1 cellular context compared by ENCODE assay signal in the genomic region with DNA sequence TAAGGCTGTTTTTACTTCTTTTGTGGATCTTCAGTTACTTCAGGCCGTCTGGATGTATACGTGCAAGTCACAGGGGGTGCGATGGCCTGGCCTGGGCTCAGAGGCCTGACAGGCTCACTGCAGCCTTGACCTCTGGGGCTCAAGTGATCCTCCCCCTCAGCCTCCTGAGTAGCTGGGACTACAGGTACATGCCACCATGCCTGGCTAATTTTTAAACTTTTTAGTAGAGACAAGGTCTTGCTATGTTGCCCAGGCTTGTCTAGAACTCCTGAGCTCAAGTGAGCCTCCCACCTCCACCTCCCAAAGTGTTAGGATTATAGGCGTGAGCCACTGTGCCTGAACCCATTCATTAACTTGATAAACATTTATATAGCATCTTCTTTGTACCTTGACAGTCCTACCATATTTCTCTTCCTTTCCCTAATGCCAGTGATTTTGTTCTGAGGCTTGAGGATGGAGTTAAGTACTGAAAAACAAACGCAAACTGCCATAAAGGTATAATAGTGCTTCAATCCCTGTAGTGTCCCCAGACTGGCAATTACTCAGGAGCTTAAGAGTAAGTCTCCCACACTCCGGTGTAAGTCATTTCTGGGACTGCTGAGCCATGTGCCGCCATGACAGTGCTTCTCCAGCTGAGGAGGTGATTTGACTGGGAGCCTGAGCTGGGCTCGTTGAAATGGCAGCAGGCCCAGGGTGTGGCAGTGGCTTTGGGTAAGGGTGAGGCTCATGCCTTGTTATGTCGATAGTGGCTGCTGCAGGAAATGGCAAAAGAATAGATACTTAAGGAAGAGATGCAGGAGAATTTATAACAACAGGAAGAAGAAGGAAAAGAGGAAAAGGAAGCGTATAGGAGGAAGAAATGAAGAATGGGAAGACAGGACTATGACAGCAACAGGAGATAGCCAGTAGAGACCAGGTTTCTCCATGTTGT.
TF ChIP-seq lines count a peak whose summit lies in the region.

No MANE protein-coding gene starts in this region.

TF ChIP-seq in HepG2, 621 proteins besides CTCF, POLR2A, EP300 and RAD21 (continued from another document and continues in another):
- TF ChIP-seq, protein P1, sequence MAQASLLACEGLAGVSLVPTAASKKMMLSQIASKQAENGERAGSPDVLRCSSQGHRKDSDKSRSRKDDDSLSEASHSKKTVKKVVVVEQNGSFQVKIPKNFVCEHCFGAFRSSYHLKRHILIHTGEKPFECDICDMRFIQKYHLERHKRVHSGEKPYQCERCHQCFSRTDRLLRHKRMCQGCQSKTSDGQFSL (CRISPR knock-in tag; IDR thresholded peaks at IDR 0.05): no peak; the same call in 1 of the 2 replicates
- TF ChIP-seq ZNF678 (CRISPR knock-in tag; IDR thresholded peaks at IDR 0.05): no peak
- TF ChIP-seq, protein P2, sequence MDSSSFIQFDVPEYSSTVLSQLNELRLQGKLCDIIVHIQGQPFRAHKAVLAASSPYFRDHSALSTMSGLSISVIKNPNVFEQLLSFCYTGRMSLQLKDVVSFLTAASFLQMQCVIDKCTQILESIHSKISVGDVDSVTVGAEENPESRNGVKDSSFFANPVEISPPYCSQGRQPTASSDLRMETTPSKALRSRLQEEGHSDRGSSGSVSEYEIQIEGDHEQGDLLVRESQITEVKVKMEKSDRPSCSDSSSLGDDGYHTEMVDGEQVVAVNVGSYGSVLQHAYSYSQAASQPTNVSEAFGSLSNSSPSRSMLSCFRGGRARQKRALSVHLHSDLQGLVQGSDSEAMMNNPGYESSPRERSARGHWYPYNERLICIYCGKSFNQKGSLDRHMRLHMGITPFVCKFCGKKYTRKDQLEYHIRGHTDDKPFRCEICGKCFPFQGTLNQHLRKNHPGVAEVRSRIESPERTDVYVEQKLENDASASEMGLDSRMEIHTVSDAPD (CRISPR knock-in tag; IDR thresholded peaks at IDR 0.05): 0 out of 2 replicates have a peak, but pooled peaks have one; percentile 58
- no peak for TF ChIP-seq RARG (CRISPR knock-in tag; IDR thresholded peaks at IDR 0.05; ENCODE audit: low read depth)
- 0 out of 2 replicates have a peak, but pooled peaks have one; percentile 27 for TF ChIP-seq GABPB1 (CRISPR knock-in tag; IDR thresholded peaks at IDR 0.05)
- TF ChIP-seq, protein P3, sequence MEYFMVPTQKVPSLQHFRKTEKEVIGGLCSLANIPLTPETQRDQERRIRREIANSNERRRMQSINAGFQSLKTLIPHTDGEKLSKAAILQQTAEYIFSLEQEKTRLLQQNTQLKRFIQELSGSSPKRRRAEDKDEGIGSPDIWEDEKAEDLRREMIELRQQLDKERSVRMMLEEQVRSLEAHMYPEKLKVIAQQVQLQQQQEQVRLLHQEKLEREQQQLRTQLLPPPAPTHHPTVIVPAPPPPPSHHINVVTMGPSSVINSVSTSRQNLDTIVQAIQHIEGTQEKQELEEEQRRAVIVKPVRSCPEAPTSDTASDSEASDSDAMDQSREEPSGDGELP (IDR thresholded peaks at IDR 0.05; ENCODE audit: borderline replicate concordance, low read depth): no peak
- TF ChIP-seq MIER3 (CRISPR knock-in tag; IDR thresholded peaks at IDR 0.05; ENCODE audit: borderline replicate concordance): peak; percentile 53; the same call in 1 of the 2 replicates
- TF ChIP-seq RFX3 (CRISPR knock-in tag; IDR thresholded peaks at IDR 0.05): no peak
- TF ChIP-seq, protein P4, sequence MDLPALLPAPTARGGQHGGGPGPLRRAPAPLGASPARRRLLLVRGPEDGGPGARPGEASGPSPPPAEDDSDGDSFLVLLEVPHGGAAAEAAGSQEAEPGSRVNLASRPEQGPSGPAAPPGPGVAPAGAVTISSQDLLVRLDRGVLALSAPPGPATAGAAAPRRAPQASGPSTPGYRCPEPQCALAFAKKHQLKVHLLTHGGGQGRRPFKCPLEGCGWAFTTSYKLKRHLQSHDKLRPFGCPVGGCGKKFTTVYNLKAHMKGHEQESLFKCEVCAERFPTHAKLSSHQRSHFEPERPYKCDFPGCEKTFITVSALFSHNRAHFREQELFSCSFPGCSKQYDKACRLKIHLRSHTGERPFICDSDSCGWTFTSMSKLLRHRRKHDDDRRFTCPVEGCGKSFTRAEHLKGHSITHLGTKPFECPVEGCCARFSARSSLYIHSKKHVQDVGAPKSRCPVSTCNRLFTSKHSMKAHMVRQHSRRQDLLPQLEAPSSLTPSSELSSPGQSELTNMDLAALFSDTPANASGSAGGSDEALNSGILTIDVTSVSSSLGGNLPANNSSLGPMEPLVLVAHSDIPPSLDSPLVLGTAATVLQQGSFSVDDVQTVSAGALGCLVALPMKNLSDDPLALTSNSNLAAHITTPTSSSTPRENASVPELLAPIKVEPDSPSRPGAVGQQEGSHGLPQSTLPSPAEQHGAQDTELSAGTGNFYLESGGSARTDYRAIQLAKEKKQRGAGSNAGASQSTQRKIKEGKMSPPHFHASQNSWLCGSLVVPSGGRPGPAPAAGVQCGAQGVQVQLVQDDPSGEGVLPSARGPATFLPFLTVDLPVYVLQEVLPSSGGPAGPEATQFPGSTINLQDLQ (CRISPR knock-in tag; IDR thresholded peaks at IDR 0.05): no peak
- TF ChIP-seq, protein P5, sequence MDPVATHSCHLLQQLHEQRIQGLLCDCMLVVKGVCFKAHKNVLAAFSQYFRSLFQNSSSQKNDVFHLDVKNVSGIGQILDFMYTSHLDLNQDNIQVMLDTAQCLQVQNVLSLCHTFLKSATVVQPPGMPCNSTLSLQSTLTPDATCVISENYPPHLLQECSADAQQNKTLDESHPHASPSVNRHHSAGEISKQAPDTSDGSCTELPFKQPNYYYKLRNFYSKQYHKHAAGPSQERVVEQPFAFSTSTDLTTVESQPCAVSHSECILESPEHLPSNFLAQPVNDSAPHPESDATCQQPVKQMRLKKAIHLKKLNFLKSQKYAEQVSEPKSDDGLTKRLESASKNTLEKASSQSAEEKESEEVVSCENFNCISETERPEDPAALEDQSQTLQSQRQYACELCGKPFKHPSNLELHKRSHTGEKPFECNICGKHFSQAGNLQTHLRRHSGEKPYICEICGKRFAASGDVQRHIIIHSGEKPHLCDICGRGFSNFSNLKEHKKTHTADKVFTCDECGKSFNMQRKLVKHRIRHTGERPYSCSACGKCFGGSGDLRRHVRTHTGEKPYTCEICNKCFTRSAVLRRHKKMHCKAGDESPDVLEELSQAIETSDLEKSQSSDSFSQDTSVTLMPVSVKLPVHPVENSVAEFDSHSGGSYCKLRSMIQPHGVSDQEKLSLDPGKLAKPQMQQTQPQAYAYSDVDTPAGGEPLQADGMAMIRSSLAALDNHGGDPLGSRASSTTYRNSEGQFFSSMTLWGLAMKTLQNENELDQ (CRISPR knock-in tag; IDR thresholded peaks at IDR 0.05; ENCODE audit: borderline replicate concordance): no peak
- TF ChIP-seq, protein P6, sequence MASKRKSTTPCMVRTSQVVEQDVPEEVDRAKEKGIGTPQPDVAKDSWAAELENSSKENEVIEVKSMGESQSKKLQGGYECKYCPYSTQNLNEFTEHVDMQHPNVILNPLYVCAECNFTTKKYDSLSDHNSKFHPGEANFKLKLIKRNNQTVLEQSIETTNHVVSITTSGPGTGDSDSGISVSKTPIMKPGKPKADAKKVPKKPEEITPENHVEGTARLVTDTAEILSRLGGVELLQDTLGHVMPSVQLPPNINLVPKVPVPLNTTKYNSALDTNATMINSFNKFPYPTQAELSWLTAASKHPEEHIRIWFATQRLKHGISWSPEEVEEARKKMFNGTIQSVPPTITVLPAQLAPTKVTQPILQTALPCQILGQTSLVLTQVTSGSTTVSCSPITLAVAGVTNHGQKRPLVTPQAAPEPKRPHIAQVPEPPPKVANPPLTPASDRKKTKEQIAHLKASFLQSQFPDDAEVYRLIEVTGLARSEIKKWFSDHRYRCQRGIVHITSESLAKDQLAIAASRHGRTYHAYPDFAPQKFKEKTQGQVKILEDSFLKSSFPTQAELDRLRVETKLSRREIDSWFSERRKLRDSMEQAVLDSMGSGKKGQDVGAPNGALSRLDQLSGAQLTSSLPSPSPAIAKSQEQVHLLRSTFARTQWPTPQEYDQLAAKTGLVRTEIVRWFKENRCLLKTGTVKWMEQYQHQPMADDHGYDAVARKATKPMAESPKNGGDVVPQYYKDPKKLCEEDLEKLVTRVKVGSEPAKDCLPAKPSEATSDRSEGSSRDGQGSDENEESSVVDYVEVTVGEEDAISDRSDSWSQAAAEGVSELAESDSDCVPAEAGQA (IDR thresholded peaks at IDR 0.05; ENCODE audit: low read depth): no peak
- TF ChIP-seq, protein P6 (CRISPR knock-in tag; IDR thresholded peaks at IDR 0.05; ENCODE audit: borderline replicate concordance): no peak
- TF ChIP-seq ZNF546 (CRISPR knock-in tag; conservative IDR thresholded peaks at IDR 0.05): no peak
- TF ChIP-seq, protein P7, sequence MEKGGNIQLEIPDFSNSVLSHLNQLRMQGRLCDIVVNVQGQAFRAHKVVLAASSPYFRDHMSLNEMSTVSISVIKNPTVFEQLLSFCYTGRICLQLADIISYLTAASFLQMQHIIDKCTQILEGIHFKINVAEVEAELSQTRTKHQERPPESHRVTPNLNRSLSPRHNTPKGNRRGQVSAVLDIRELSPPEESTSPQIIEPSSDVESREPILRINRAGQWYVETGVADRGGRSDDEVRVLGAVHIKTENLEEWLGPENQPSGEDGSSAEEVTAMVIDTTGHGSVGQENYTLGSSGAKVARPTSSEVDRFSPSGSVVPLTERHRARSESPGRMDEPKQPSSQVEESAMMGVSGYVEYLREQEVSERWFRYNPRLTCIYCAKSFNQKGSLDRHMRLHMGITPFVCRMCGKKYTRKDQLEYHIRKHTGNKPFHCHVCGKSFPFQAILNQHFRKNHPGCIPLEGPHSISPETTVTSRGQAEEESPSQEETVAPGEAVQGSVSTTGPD (CRISPR knock-in tag; IDR thresholded peaks at IDR 0.05): no peak
- TF ChIP-seq, protein P8, sequence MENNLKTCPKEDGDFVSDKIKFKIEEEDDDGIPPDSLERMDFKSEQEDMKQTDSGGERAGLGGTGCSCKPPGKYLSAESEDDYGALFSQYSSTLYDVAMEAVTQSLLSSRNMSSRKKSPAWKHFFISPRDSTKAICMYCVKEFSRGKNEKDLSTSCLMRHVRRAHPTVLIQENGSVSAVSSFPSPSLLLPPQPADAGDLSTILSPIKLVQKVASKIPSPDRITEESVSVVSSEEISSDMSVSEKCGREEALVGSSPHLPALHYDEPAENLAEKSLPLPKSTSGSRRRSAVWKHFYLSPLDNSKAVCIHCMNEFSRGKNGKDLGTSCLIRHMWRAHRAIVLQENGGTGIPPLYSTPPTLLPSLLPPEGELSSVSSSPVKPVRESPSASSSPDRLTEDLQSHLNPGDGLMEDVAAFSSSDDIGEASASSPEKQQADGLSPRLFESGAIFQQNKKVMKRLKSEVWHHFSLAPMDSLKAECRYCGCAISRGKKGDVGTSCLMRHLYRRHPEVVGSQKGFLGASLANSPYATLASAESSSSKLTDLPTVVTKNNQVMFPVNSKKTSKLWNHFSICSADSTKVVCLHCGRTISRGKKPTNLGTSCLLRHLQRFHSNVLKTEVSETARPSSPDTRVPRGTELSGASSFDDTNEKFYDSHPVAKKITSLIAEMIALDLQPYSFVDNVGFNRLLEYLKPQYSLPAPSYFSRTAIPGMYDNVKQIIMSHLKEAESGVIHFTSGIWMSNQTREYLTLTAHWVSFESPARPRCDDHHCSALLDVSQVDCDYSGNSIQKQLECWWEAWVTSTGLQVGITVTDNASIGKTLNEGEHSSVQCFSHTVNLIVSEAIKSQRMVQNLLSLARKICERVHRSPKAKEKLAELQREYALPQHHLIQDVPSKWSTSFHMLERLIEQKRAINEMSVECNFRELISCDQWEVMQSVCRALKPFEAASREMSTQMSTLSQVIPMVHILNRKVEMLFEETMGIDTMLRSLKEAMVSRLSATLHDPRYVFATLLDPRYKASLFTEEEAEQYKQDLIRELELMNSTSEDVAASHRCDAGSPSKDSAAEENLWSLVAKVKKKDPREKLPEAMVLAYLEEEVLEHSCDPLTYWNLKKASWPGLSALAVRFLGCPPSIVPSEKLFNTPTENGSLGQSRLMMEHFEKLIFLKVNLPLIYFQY (CRISPR knock-in tag; IDR thresholded peaks at IDR 0.05; ENCODE audit: borderline replicate concordance): no peak
- TF ChIP-seq, protein P9, sequence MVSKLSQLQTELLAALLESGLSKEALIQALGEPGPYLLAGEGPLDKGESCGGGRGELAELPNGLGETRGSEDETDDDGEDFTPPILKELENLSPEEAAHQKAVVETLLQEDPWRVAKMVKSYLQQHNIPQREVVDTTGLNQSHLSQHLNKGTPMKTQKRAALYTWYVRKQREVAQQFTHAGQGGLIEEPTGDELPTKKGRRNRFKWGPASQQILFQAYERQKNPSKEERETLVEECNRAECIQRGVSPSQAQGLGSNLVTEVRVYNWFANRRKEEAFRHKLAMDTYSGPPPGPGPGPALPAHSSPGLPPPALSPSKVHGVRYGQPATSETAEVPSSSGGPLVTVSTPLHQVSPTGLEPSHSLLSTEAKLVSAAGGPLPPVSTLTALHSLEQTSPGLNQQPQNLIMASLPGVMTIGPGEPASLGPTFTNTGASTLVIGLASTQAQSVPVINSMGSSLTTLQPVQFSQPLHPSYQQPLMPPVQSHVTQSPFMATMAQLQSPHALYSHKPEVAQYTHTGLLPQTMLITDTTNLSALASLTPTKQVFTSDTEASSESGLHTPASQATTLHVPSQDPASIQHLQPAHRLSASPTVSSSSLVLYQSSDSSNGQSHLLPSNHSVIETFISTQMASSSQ (IDR thresholded peaks at IDR 0.05; ENCODE audit: low read depth): peak; percentile 82
- TF ChIP-seq, protein P9 (CRISPR knock-in tag; IDR thresholded peaks at IDR 0.05; ENCODE audit: borderline replicate concordance): peak; percentile 95
- TF ChIP-seq NR2C2 (CRISPR knock-in tag; IDR thresholded peaks at IDR 0.05; ENCODE audit: borderline replicate concordance): peak; percentile 59; the same call in 1 of the 2 replicates
- TF ChIP-seq CC2D1A (CRISPR knock-in tag; IDR thresholded peaks at IDR 0.05): peak; percentile 32; the same call in 1 of the 2 replicates
